Comparison of ENCODE assay signal across 1 cellular context in the genomic region with DNA sequence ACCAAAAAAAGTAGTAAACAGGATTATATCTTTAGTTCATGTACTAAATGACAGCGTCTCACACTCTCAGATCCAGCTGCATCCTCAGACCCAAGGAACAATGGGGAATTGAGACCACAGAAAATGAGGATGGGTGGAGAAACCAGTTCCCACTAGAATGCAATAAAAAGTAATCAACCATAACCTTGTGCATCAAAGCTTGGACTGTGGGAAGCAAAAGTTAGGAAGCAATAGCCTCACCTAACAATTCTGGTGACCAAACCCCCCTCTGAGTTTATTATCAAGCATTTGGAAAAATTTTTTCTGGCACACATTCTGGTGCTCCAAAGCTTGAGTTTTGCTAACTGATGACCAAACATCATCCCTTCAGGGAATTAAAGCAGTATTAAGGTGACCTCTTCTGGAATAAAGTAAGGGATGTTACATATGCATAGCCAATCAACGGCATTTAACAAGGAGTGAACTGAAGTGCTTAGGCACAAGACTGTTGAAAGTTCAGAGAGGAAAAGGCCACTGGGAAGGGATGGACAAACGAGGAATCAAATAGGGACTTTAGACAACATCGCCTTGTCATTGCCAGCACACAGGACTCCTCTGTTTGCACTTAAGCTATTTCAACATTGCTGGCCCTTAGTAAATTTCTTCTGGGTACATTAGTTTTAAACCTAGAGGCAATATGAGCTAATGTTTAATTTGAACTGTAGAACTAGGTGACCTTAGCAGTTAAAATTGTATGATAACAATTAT.
TF ChIP-seq lines count a peak whose summit lies in the region.

No MANE protein-coding gene starts in this region.

TF ChIP-seq in GM23338, 12 proteins besides CTCF, POLR2A, EP300 and RAD21 (continued from another document):
- TF ChIP-seq NANOG (IDR thresholded peaks at IDR 0.05; ENCODE audit: borderline replicate concordance) (no peak), JUNB (IDR thresholded peaks at IDR 0.05; ENCODE audit: unreplicated experiment) (no peak), STAT1 (IDR thresholded peaks at IDR 0.05; ENCODE audit: unreplicated experiment) (no peak)
